ENCODE assay signal across 13 cellular contexts in genomic region chr6:134199848-134200606, GRCh38.
DNase-seq lines count a peak whose midpoint lies in the region; ATAC-seq, FAIRE-seq and TF ChIP-seq lines count a peak whose summit lies in the region.
"Had no signal": no experiment of that assay in that cellular context is flagged by ENCODE, and none has a peak within 500 bp of the region (broad histone marks: within the 10 kb centered on the region; RNA-seq: fewer than 3 reads in every experiment).

No MANE protein-coding gene starts in this region.

- peak overlapping the region; percentile 23 for H3K27ac Mint-ChIP-seq in activated T-helper 1 cell treated with anti-CD3 and anti-CD28 coated beads, Interleukin-12 subunit alpha, Interleukin-12 subunit beta, Interleukin-2, Interleukin-4 antibody, amounts not matched to agents 30 ng/mL and 10 ng/mL and 1 ng/mL, durations not matched to agents 14 hours and 24 hours and 36 hours
- no peak overlapping the region for H3K27ac Mint-ChIP-seq in glutamatergic neuron (ENCODE audit: unreplicated experiment)

- no peak for TF ChIP-seq POLR2A in A549 (IDR thresholded peaks at IDR 0.05; ENCODE audit: low read length)

- no peak for FAIRE-seq in A549 (lab: Jason Lieb, UNC)
- FAIRE-seq in GM19239 (lab: Jason Lieb, UNC) = peak; percentile 23

- no peak for TF ChIP-seq EP300 in A549 (IDR thresholded peaks at IDR 0.05)

- ATAC-seq in A549 = no peak
- ATAC-seq: activated T-cell treated with anti-CD3 and anti-CD28 coated beads, Interleukin-2, amount 50 U/mL, for 4 hours had no signal

- H3K4me1 Mint-ChIP-seq in activated T-helper 1 cell treated with anti-CD3 and anti-CD28 coated beads, Interleukin-12 subunit alpha, Interleukin-12 subunit beta, Interleukin-2, Interleukin-4 antibody, amounts not matched to agents 30 ng/mL and 10 ng/mL and 1 ng/mL, durations not matched to agents 14 hours and 24 hours and 36 hours (ENCODE audit: low read depth) = peaks cover 23% of the 10 kb centered on the region
- no peaks in the 10 kb centered on the region for H3K4me1 Mint-ChIP-seq in glutamatergic neuron (ENCODE audit: low read depth, unreplicated experiment)

- peak overlapping the region; percentile 48 to 73 for H3K27ac ChIP-seq in A549

- peak overlapping the region; percentile 24; the same call in 1 of the 3 replicates for H3K4me2 ChIP-seq in A549

- H3K9me3 Mint-ChIP-seq in activated T-helper 1 cell treated with anti-CD3 and anti-CD28 coated beads, Interleukin-12 subunit alpha, Interleukin-12 subunit beta, Interleukin-2, Interleukin-4 antibody, amounts not matched to agents 30 ng/mL and 10 ng/mL and 1 ng/mL, durations not matched to agents 14 hours and 24 hours and 36 hours = peaks cover 5% of the 10 kb centered on the region
- H3K9me3 Mint-ChIP-seq in glutamatergic neuron (ENCODE audit: unreplicated experiment) = peaks cover 2% of the 10 kb centered on the region

- TF ChIP-seq CTCF in A549 (IDR thresholded peaks at IDR 0.05) (no peak), glutamatergic neuron (IDR thresholded peaks at IDR 0.05; ENCODE audit: partially characterized antibody, unreplicated experiment) (no peak)

- no peak for TF ChIP-seq RAD21 in A549 (conservative IDR thresholded peaks at IDR 0.05 in 1 of 2, IDR thresholded peaks at IDR 0.05 in 1 of 2)

- 71% methylated on average over 5 of the region's 5 CpGs for WGBS in A549 (ENCODE audit: missing lambda C conversion rate)

- no peak overlapping the region for H3K4me3 ChIP-seq in A549

- H3K36me3 Mint-ChIP-seq in activated T-helper 1 cell treated with anti-CD3 and anti-CD28 coated beads, Interleukin-12 subunit alpha, Interleukin-12 subunit beta, Interleukin-2, Interleukin-4 antibody, amounts not matched to agents 30 ng/mL and 10 ng/mL and 1 ng/mL, durations not matched to agents 14 hours and 24 hours and 36 hours (ENCODE audit: low read depth) = peaks cover 9% of the 10 kb centered on the region
- no peaks in the 10 kb centered on the region for H3K36me3 Mint-ChIP-seq in glutamatergic neuron (ENCODE audit: unreplicated experiment)

- intact Hi-C loops in activated T-helper 1 cell treated with anti-CD3 and anti-CD28 coated beads, Interleukin-12 subunit alpha, Interleukin-12 subunit beta, Interleukin-2, Interleukin-4 antibody, amounts not matched to agents 30 ng/mL and 10 ng/mL and 1 ng/mL, durations not matched to agents 14 hours and 24 hours and 36 hours (cut with micrococcal nuclease) = no loop called here

- CTCF ChIA-PET in A549 (lab: Yijun Ruan, JAX) = no interaction called here

- POLR2A ChIA-PET in A549 (lab: Yijun Ruan, JAX) = no interaction called here

- H3K4me1 ChIP-seq in A549 = peaks cover 46% of the 10 kb centered on the region

- H3K9me3 ChIP-seq in A549 = no peaks in the 10 kb centered on the region; the same call in 2 of the 3 replicates

- no peak overlapping the region for H3K4me3 Mint-ChIP-seq in activated T-helper 1 cell treated with anti-CD3 and anti-CD28 coated beads, Interleukin-12 subunit alpha, Interleukin-12 subunit beta, Interleukin-2, Interleukin-4 antibody, amounts not matched to agents 30 ng/mL and 10 ng/mL and 1 ng/mL, durations not matched to agents 14 hours and 24 hours and 36 hours
- no peak overlapping the region for H3K4me3 Mint-ChIP-seq in glutamatergic neuron (ENCODE audit: unreplicated experiment)
- H3K4me3 Mint-ChIP-seq: activated T-cell treated with anti-CD3 and anti-CD28 coated beads, Interleukin-2, amount 50 U/mL, for 4 hours had no signal

- peaks cover 2% of the 10 kb centered on the region for H3K27me3 Mint-ChIP-seq in activated T-helper 1 cell treated with anti-CD3 and anti-CD28 coated beads, Interleukin-12 subunit alpha, Interleukin-12 subunit beta, Interleukin-2, Interleukin-4 antibody, amounts not matched to agents 30 ng/mL and 10 ng/mL and 1 ng/mL, durations not matched to agents 14 hours and 24 hours and 36 hours (ENCODE audit: insufficient read depth)
- no peaks in the 10 kb centered on the region for H3K27me3 Mint-ChIP-seq in glutamatergic neuron (ENCODE audit: unreplicated experiment)

- no peak for DNase-seq in A549 (ENCODE audit: low read depth in 1 of 2, low spot score in 1 of 2)
- no peak for DNase-seq in GM19239 (ENCODE audit: insufficient read length, low spot score)
- peak; percentile 46 for DNase-seq in HuH-7.5 (ENCODE audit: low spot score)
- no peak for DNase-seq in activated T-helper 1 cell treated with anti-CD3 and anti-CD28 coated beads, Interleukin-12 subunit alpha, Interleukin-12 subunit beta, Interleukin-2, Interleukin-4 antibody, amounts not matched to agents 30 ng/mL and 10 ng/mL and 1 ng/mL, durations not matched to agents 14 hours and 24 hours and 36 hours (ENCODE audit: low spot score)
- DNase-seq in retina = no peak
- DNase-seq in RPMI8226 = no peak
- no peak for DNase-seq in glutamatergic neuron
- DNase-seq in GM19238 (ENCODE audit: insufficient read length, low spot score) = no peak
- DNase-seq: activated CD4-positive, CD25-positive, alpha-beta regulatory T cell; activated T-cell treated with anti-CD3 and anti-CD28 coated beads, Interleukin-2, amount 50 U/mL, for 4 hours; NCI-H524; SIG-M5; stimulated activated CD4-positive, alpha-beta T cell treated with anti-CD3 and anti-CD28 coated beads, Interleukin-1b, Interleukin-23, amount 100 ng/mL, for 48 hours had no signal

TF ChIP-seq in A549, 52 proteins besides CTCF, POLR2A, EP300 and RAD21:
- TF ChIP-seq CHD4 (IDR thresholded peaks at IDR 0.05; ENCODE audit: borderline replicate concordance) = no peak
- no peak for TF ChIP-seq ESRRA (IDR thresholded peaks at IDR 0.05; ENCODE audit: borderline replicate concordance, low read length)
- no peak for TF ChIP-seq FOSB (CRISPR knock-in tag; IDR thresholded peaks at IDR 0.05)
- TF ChIP-seq BHLHE40 (IDR thresholded peaks at IDR 0.05; ENCODE audit: low read depth, low read length) = no peak
- no peak for TF ChIP-seq RCOR1 (IDR thresholded peaks at IDR 0.05; ENCODE audit: low read depth, low read length)
- no peak for TF ChIP-seq HES2 (IDR thresholded peaks at IDR 0.05)
- no peak for TF ChIP-seq TP53 (CRISPR knock-in tag; IDR thresholded peaks at IDR 0.05)
- no peak for TF ChIP-seq JUN (IDR thresholded peaks at IDR 0.05)
